In the genomic region with DNA sequence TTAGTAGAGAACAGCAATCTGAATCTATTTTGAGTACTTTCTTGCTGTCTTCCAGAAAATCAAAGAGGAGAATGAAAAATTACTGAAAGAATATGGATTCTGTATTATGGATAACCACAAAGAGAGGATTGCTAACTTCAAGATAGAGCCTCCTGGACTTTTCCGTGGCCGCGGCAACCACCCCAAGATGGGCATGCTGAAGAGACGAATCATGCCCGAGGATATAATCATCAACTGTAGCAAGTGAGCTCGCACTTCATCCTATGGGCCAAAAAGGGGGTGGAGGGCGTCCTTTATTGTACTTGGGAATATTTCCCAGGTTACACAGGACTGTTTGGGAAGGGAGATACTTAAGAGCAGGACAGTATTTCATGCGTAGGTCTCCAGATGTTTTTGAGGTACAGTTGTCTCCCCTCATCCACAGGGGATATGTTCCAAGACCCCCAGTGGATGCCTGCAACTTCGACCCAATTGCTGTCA, we compare ENCODE assay signal across 28 cellular contexts.
"Had no signal": no experiment of that assay in that cellular context is flagged by ENCODE, and none has a peak within 500 bp of the region (broad histone marks: within the 10 kb centered on the region; RNA-seq: fewer than 3 reads in every experiment).

No MANE protein-coding gene starts in this region.

- H3K27me3 ChIP-seq: colonic mucosa, dorsolateral prefrontal cortex, esophagus squamous epithelium, left lung, testis, vagina had no signal

- H3K9me3 Mint-ChIP-seq: activated B cell treated with CpG ODN at 0.5 μM for 24 hours; activated naive CD8-positive, alpha-beta T cell treated with anti-CD3 and anti-CD28 coated beads for 36 hours; activated T-cell treated with anti-CD3 and anti-CD28 coated beads, Interleukin-2, amount 50 U/mL, for 24 hours; activated T-helper 2 cell treated with anti-CD3 and anti-CD28 coated beads, Interferon-gamma antibody, Interleukin-2, Interleukin-4, amounts not matched to agents 10 μg/mL and 5 μg/mL and 100 μg/mL, durations not matched to agents 14 hours and 24 hours and 36 hours; effector memory CD8-positive, alpha-beta T cell; naive thymus-derived CD4-positive, alpha-beta T cell; neural crest cell; stimulated activated effector memory CD8-positive, alpha-beta T cell treated with anti-CD3 and anti-CD28 coated beads, Interleukin-12 subunit alpha, Interleukin-12 subunit beta, amount 100 ng/mL, for 72 hours; T-helper 2 cell treated with Interferon-gamma antibody and Interleukin-4, amounts not matched to agents 5 μg/mL and 100 μg/mL, for 36 hours; type B pancreatic cell had no signal

- ATAC-seq: activated CD4-positive, alpha-beta T cell treated with anti-CD3 and anti-CD28 coated beads for 36 hours; effector memory CD8-positive, alpha-beta T cell; left lung; naive thymus-derived CD4-positive, alpha-beta T cell; sciatic nerve; stimulated activated effector memory CD8-positive, alpha-beta T cell treated with anti-CD3 and anti-CD28 coated beads, Interleukin-12 subunit alpha, Interleukin-12 subunit beta, amount 100 ng/mL, for 72 hours had no signal

- H3K4me1 Mint-ChIP-seq: activated B cell treated with CpG ODN at 0.5 μM for 24 hours had no signal

- FAIRE-seq: bronchial epithelial cell, small intestine, TTC549 had no signal

- H3K27ac Mint-ChIP-seq: activated B cell treated with CpG ODN at 0.5 μM for 24 hours; activated CD4-positive, alpha-beta T cell treated with anti-CD3 and anti-CD28 coated beads for 36 hours; activated naive CD8-positive, alpha-beta T cell treated with anti-CD3 and anti-CD28 coated beads for 36 hours; activated T-helper 2 cell treated with anti-CD3 and anti-CD28 coated beads, Interferon-gamma antibody, Interleukin-2, Interleukin-4, amounts not matched to agents 10 μg/mL and 5 μg/mL and 100 μg/mL, durations not matched to agents 14 hours and 24 hours and 36 hours; T-helper 2 cell treated with Interferon-gamma antibody and Interleukin-4, amounts not matched to agents 5 μg/mL and 100 μg/mL, for 36 hours; type B pancreatic cell had no signal

- H3K9me3 ChIP-seq: colonic mucosa, esophagus squamous epithelium, left lung, testis, vagina had no signal

- DNase-seq: activated B cell treated with CpG ODN at 0.5 μM for 24 hours; activated CD4-positive, alpha-beta T cell treated with anti-CD3 and anti-CD28 coated beads for 36 hours; activated CD4-positive, alpha-beta T cell treated with anti-CD3 and anti-CD28 coated beads, Interleukin-2, amount 50 U/mL, for 4 hours; activated CD8-positive, alpha-beta memory T cell treated with anti-CD3 and anti-CD28 coated beads for 24 hours; activated CD8-positive, alpha-beta memory T cell treated with anti-CD3 and anti-CD28 coated beads, Interleukin-2, amount 50 U/mL, for 4 hours; activated naive CD4-positive, alpha-beta T cell; activated naive CD8-positive, alpha-beta T cell treated with anti-CD3 and anti-CD28 coated beads for 36 hours; activated T-cell treated with anti-CD3 and anti-CD28 coated beads, Interleukin-2, amount 50 U/mL, for 24 hours; colonic mucosa; dorsolateral prefrontal cortex; effector memory CD8-positive, alpha-beta T cell; esophagus squamous epithelium; left lung; naive thymus-derived CD4-positive, alpha-beta T cell; occipital lobe; small intestine; stimulated activated CD4-positive, alpha-beta T cell treated with anti-CD3 and anti-CD28 coated beads, Interleukin-2, amount 100 ng/mL, for 24 hours; testis had no signal

- H3K4me3 ChIP-seq: colonic mucosa, dorsolateral prefrontal cortex, esophagus squamous epithelium, left lung, lung, testis, vagina had no signal

- H3K27ac ChIP-seq: colonic mucosa, dorsolateral prefrontal cortex, esophagus squamous epithelium, left lung, testis, vagina had no signal

- H3K27me3 Mint-ChIP-seq: activated B cell treated with CpG ODN at 0.5 μM for 24 hours; activated CD4-positive, alpha-beta T cell treated with anti-CD3 and anti-CD28 coated beads for 36 hours; activated naive CD8-positive, alpha-beta T cell treated with anti-CD3 and anti-CD28 coated beads for 36 hours; activated T-cell treated with anti-CD3 and anti-CD28 coated beads, Interleukin-2, amount 50 U/mL, for 24 hours; effector memory CD8-positive, alpha-beta T cell; naive thymus-derived CD4-positive, alpha-beta T cell; type B pancreatic cell had no signal

- H3K4me3 Mint-ChIP-seq: activated B cell treated with CpG ODN at 0.5 μM for 24 hours; activated CD4-positive, alpha-beta T cell treated with anti-CD3 and anti-CD28 coated beads for 36 hours; activated naive CD8-positive, alpha-beta T cell treated with anti-CD3 and anti-CD28 coated beads for 36 hours; activated T-cell treated with anti-CD3 and anti-CD28 coated beads, Interleukin-2, amount 50 U/mL, for 24 hours; effector memory CD8-positive, alpha-beta T cell; naive thymus-derived CD4-positive, alpha-beta T cell; neural crest cell; stimulated activated effector memory CD8-positive, alpha-beta T cell treated with anti-CD3 and anti-CD28 coated beads, Interleukin-12 subunit alpha, Interleukin-12 subunit beta, amount 100 ng/mL, for 72 hours; T-helper 2 cell treated with Interferon-gamma antibody and Interleukin-4, amounts not matched to agents 5 μg/mL and 100 μg/mL, for 36 hours; type B pancreatic cell had no signal

- H3K4me1 ChIP-seq: colonic mucosa, esophagus squamous epithelium, left lung, testis, vagina had no signal
